In the genomic region with DNA sequence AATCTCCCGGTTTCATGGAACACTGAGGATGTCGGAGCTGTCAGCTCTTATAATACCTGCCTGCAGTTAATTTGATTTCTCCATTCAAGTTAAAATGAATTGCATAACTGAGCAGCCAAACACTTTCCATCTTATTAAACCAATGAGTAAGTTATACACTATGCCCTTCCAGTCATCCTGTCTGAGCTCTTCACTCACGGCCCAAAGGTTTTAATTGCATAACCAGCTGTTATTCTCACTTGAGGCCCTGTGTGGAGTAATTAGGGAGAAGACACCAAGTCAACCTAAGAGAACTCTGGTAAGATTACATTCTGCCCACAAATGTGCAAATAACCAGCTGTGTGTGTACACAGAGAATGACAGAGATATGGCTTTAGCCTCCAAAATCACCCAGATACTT, we compare ENCODE assay signal across 23 cellular contexts.
DNase-seq lines count a peak whose midpoint lies in the region; FAIRE-seq and TF ChIP-seq lines count a peak whose summit lies in the region.
"Had no signal": no experiment of that assay in that cellular context is flagged by ENCODE, and none has a peak within 500 bp of the region (broad histone marks: within the 10 kb centered on the region; RNA-seq: fewer than 3 reads in every experiment).

No MANE protein-coding gene starts in this region.

- H4K20me1 ChIP-seq in GM23248 (ENCODE audit: insufficient read depth) (no peaks in the 10 kb centered on the region), Karpas-422 (ENCODE audit: insufficient read depth, low read depth, low read length) (no peaks in the 10 kb centered on the region)

- no peaks in the 10 kb centered on the region for H3K79me1 ChIP-seq in mesenchymal stem cell (replicated peaks; ENCODE audit: low read length, poor library complexity, severe bottlenecking)

- intact Hi-C loops in left ventricle myocardium inferior (cut with micrococcal nuclease), result no loop called here

- H2AFZ ChIP-seq in GM23248 (no peak overlapping the region), mesenchymal stem cell (ENCODE audit: low read depth, low read length) (no peak overlapping the region), Karpas-422 (ENCODE audit: low read length) (no peak overlapping the region)

- no peak for TF ChIP-seq CTCF in bronchial epithelial cell (IDR thresholded peaks at IDR 0.05; ENCODE audit: insufficient read depth, low read length, severe bottlenecking)
- no peak for TF ChIP-seq CTCF in left ventricle myocardium inferior (IDR thresholded peaks at IDR 0.05; ENCODE audit: borderline replicate concordance)

- in situ Hi-C loops in GM23248 (cut with MboI), result no loop called here

- H2BK120ac ChIP-seq in mesenchymal stem cell (ENCODE audit: low read depth, low read length), result no peak overlapping the region

- H2BK5ac ChIP-seq in mesenchymal stem cell (ENCODE audit: low read depth, low read length, poor library complexity, severe bottlenecking), result no peak overlapping the region

- H3K9me2 ChIP-seq in GM23248 (ENCODE audit: insufficient read depth), result no peaks in the 10 kb centered on the region
- H3K9me2 ChIP-seq in Karpas-422 (replicated peaks; ENCODE audit: insufficient read depth, low read length), result no peaks in the 10 kb centered on the region

- WGBS in GM23248 (ENCODE audit: low coverage in 1 of 2, low lambda C conversion rate in 2 of 2, missing lambda C conversion rate in 2 of 2), 2 experiments, result 66 to 67% methylated on average over 3 of the region's 3 CpGs
- WGBS in mesenchymal stem cell, result 92% methylated on average over 3 of the region's 3 CpGs

- H3K4me3 ChIP-seq in GM23248 (no peak overlapping the region), bronchial epithelial cell (ENCODE audit: low read depth, low read length) (no peak overlapping the region), mesenchymal stem cell (ENCODE audit: insufficient read depth in 1 of 2, low read depth in 1 of 2, low read length in 2 of 2) (no peak overlapping the region), left ventricle myocardium inferior (no peak overlapping the region), Karpas-422 (ENCODE audit: low read length) (no peak overlapping the region)
- H3K4me3 ChIP-seq: A549, Peyer's patch had no signal

- no peak overlapping the region for H3K18ac ChIP-seq in mesenchymal stem cell (ENCODE audit: low read depth in 1 of 2, low read length in 2 of 2)

- peak overlapping the region; percentile 65 for H2AK5ac ChIP-seq in mesenchymal stem cell (ENCODE audit: low read length, severe bottlenecking)

- H4K8ac ChIP-seq in mesenchymal stem cell (ENCODE audit: low read length), result no peak overlapping the region

- H4K91ac ChIP-seq in mesenchymal stem cell (ENCODE audit: low read length), result no peak overlapping the region

- no peaks in the 10 kb centered on the region for H3K27me3 ChIP-seq in GM23248 (replicated peaks; ENCODE audit: insufficient read depth)
- H3K27me3 ChIP-seq in bronchial epithelial cell (ENCODE audit: control insufficient read depth, insufficient read depth, low read length), result no peaks in the 10 kb centered on the region
- no peaks in the 10 kb centered on the region for H3K27me3 ChIP-seq in mesenchymal stem cell (ENCODE audit: control insufficient read depth in 1 of 2, insufficient read depth in 1 of 2, low read length in 2 of 2)
- H3K27me3 ChIP-seq in left ventricle myocardium inferior (ENCODE audit: low read depth), result no peaks in the 10 kb centered on the region
- no peaks in the 10 kb centered on the region for H3K27me3 ChIP-seq in Karpas-422 (ENCODE audit: low read length)
- H3K27me3 ChIP-seq: Peyer's patch had no signal

- H3K79me2 ChIP-seq in GM23248 (ENCODE audit: insufficient read depth), result no peaks in the 10 kb centered on the region
- H3K79me2 ChIP-seq in Karpas-422 (ENCODE audit: low read length), result no peaks in the 10 kb centered on the region

- no peak overlapping the region for H3K23ac ChIP-seq in mesenchymal stem cell (ENCODE audit: low read length in 2 of 2)

- H3K27ac ChIP-seq in GM23248 (no peak overlapping the region), mesenchymal stem cell (ENCODE audit: low read length, poor library complexity, severe bottlenecking) (no peak overlapping the region), left ventricle myocardium inferior (replicated peaks) (no peak overlapping the region), Karpas-422 (ENCODE audit: low read length) (no peak overlapping the region)
- H3K27ac ChIP-seq: HL-60, KMS-11, Peyer's patch had no signal

- H3K14ac ChIP-seq in mesenchymal stem cell (ENCODE audit: low read length in 2 of 2), result no peak overlapping the region

- no peak overlapping the region for H2BK12ac ChIP-seq in mesenchymal stem cell (ENCODE audit: low read length in 2 of 2)

- no peaks in the 10 kb centered on the region for H3K36me3 ChIP-seq in GM23248 (ENCODE audit: low read depth)
- no peaks in the 10 kb centered on the region for H3K36me3 ChIP-seq in bronchial epithelial cell (ENCODE audit: control insufficient read depth, insufficient read depth, low read length)
- H3K36me3 ChIP-seq in mesenchymal stem cell (ENCODE audit: control insufficient read depth in 1 of 2, insufficient read depth in 2 of 2, low read depth in 1 of 2, low read length in 2 of 2), result no peaks in the 10 kb centered on the region
- H3K36me3 ChIP-seq in left ventricle myocardium inferior, result no peaks in the 10 kb centered on the region
- H3K36me3 ChIP-seq in Karpas-422 (ENCODE audit: insufficient read depth, low read length), result no peaks in the 10 kb centered on the region
- H3K36me3 ChIP-seq: Peyer's patch had no signal

- H3K4me1 ChIP-seq in GM23248 (ENCODE audit: insufficient read depth) (peaks cover 16% of the 10 kb centered on the region), mesenchymal stem cell (ENCODE audit: control insufficient read depth, insufficient read depth, low read depth, low read length) (peaks cover 4% of the 10 kb centered on the region), left ventricle myocardium inferior (no peaks in the 10 kb centered on the region), Karpas-422 (ENCODE audit: low read length) (no peaks in the 10 kb centered on the region)
- H3K4me1 ChIP-seq: Caco-2, Peyer's patch had no signal

- H3K9ac ChIP-seq in GM23248 (no peak overlapping the region), mesenchymal stem cell (ENCODE audit: low read length) (no peak overlapping the region), Karpas-422 (ENCODE audit: low read length) (no peak overlapping the region)
- H3K9ac ChIP-seq: KMS-11 had no signal

- no peak overlapping the region for H3K4ac ChIP-seq in mesenchymal stem cell (ENCODE audit: low read depth in 1 of 2, low read length in 2 of 2)

- DNase-seq in GM23248, result peak; percentile 18
- DNase-seq in NCI-H2171 treated with DMSO at 0.1 percent for 48 hours (lab: John Stamatoyannopoulos, UW), result peak; percentile 90
- peak; percentile 44 for DNase-seq in bronchial epithelial cell (ENCODE audit: low read depth)
- no peak for DNase-seq in mesenchymal stem cell
- no peak for DNase-seq in NCI-H1930 (lab: John Stamatoyannopoulos, UW)
- DNase-seq in left ventricle myocardium inferior, result no peak
- DNase-seq in Karpas-422, result no peak
- DNase-seq in stimulated activated CD4-positive, alpha-beta T cell treated with anti-CD3 and anti-CD28 coated beads, Interleukin-12 subunit alpha, Interleukin-12 subunit beta, amount 100 ng/mL, for 4 hours, result no peak
- DNase-seq: Caco-2; CD4-positive, alpha-beta T cell; H9; MM.1S; NCI-H1092; NCI-H1436 treated with DMSO at 0.1 percent for 48 hours; NCI-H345; NCI-H526 treated with DMSO at 0.1 percent for 48 hours; NK-92 treated with Interleukin-12 subunit alpha and Interleukin-12 subunit beta, amount 100 ng/mL, for 24 hours; Peyer's patch had no signal

- FAIRE-seq in bronchial epithelial cell (lab: Jason Lieb, UNC), result no peak
- FAIRE-seq: A549, GM12892, GM18507 had no signal

- H3F3A ChIP-seq in GM23248 (ENCODE audit: insufficient read depth), result peaks cover 13% of the 10 kb centered on the region; the same call in 1 of the 2 replicates

- H3K9me3 ChIP-seq in GM23248 (ENCODE audit: low read depth), result no peaks in the 10 kb centered on the region
- H3K9me3 ChIP-seq in mesenchymal stem cell (ENCODE audit: control insufficient read depth, low read length), result no peaks in the 10 kb centered on the region
- peaks cover 7% of the 10 kb centered on the region for H3K9me3 ChIP-seq in left ventricle myocardium inferior (replicated peaks)
- no peaks in the 10 kb centered on the region for H3K9me3 ChIP-seq in Karpas-422 (ENCODE audit: low read length)
- H3K9me3 ChIP-seq: Peyer's patch had no signal

- H3K4me2 ChIP-seq in GM23248 (ENCODE audit: unreplicated experiment) (no peak overlapping the region), mesenchymal stem cell (ENCODE audit: low read length, poor library complexity, severe bottlenecking) (no peak overlapping the region), Karpas-422 (ENCODE audit: low read depth, low read length, poor library complexity, severe bottlenecking) (no peak overlapping the region)
- H3K4me2 ChIP-seq: A549, KMS-11 had no signal

- H2BK15ac ChIP-seq in mesenchymal stem cell (ENCODE audit: low read depth, poor library complexity, severe bottlenecking), result no peak overlapping the region

Comparison
In these comparisons a context has a peak if more than half of its experiments do, and no peak if none do; other contexts are left out.
1. DNase-seq: peak in GM23248 (single experiment), NCI-H2171 treated with DMSO at 0.1 percent for 48 hours (single experiment) and bronchial epithelial cell (single experiment); none in mesenchymal stem cell (single experiment), NCI-H1930 (0 of 2), left ventricle myocardium inferior (single experiment), Karpas-422 (single experiment) and stimulated activated CD4-positive, alpha-beta T cell treated with anti-CD3 and anti-CD28 coated beads, Interleukin-12 subunit alpha, Interleukin-12 subunit beta, amount 100 ng/mL, for 4 hours (single experiment).